33 cellular contexts compared by ENCODE assay signal in the genomic region with DNA sequence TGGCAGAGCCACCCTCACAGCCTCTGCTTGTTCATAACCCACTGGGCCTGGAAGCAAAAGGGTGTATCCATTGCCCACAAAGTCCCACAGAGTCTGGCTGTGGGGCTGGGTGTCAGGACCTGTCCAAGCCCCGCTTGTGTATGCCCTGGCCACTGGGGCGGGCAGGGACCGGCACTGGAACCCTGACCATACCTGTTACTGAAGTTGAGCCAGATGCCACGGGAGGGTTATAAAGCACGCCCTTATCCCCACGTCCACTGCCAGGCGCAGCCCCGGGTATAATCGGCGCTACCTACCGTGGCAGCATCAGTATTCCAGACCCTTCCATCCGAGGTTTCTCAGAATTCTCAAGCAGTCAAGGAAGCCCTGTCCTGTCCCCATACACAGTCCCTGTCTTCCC.
"Had no signal": no experiment of that assay in that cellular context is flagged by ENCODE, and none has a peak within 500 bp of the region (broad histone marks: within the 10 kb centered on the region; RNA-seq: fewer than 3 reads in every experiment).

No MANE protein-coding gene starts in this region.

- ATAC-seq: activated CD4-positive, CD25-positive, alpha-beta regulatory T cell treated with anti-CD3 and anti-CD28 coated beads, Interleukin-2, amount 50 U/mL, for 24 hours; activated CD8-positive, alpha-beta T cell treated with anti-CD3 and anti-CD28 coated beads for 36 hours; activated T-cell treated with anti-CD3 and anti-CD28 coated beads, Interleukin-2, amount 50 U/mL, for 4 hours; activated T-helper 17 cell treated with anti-CD3 and anti-CD28 coated beads, Interleukin-2, amount 50 U/mL, for 72 hours; body of pancreas; effector memory CD8-positive, alpha-beta T cell; gastroesophageal sphincter; T-helper 17 cell had no signal

- H3K27ac Mint-ChIP-seq: activated B cell treated with CpG ODN at 0.5 μM for 24 hours; activated CD8-positive, alpha-beta T cell treated with anti-CD3 and anti-CD28 coated beads for 36 hours; activated naive CD8-positive, alpha-beta T cell; activated T-helper 17 cell treated with anti-CD3 and anti-CD28 coated beads, Interleukin-2, amount 50 U/mL, for 72 hours; T-helper 17 cell; T-helper 2 cell treated with Interferon-gamma antibody and Interleukin-4, amounts not matched to agents 5 μg/mL and 100 μg/mL, for 36 hours had no signal

- H3K36me3 ChIP-seq: adrenal gland, esophagus squamous epithelium, gastroesophageal sphincter, heart right ventricle, WERI-Rb-1 had no signal

- H3K27ac ChIP-seq: adrenal gland, body of pancreas, esophagus squamous epithelium, gastroesophageal sphincter, heart right ventricle, WERI-Rb-1 had no signal

- H3K9me3 Mint-ChIP-seq: activated B cell treated with CpG ODN at 0.5 μM for 24 hours; activated CD8-positive, alpha-beta T cell treated with anti-CD3 and anti-CD28 coated beads for 36 hours; activated T-cell treated with anti-CD3 and anti-CD28 coated beads, Interleukin-2, amount 50 U/mL, for 4 hours; activated T-helper 17 cell treated with anti-CD3 and anti-CD28 coated beads, Interleukin-2, amount 50 U/mL, for 72 hours; effector memory CD8-positive, alpha-beta T cell; T-helper 2 cell treated with Interferon-gamma antibody and Interleukin-4, amounts not matched to agents 5 μg/mL and 100 μg/mL, for 36 hours had no signal

- DNase-seq: activated B cell treated with CpG ODN at 0.5 μM for 24 hours; activated CD4-positive, alpha-beta T cell treated with anti-CD3 and anti-CD28 coated beads for 48 hours; activated CD4-positive, alpha-beta T cell treated with anti-CD3 and anti-CD28 coated beads, Interleukin-2, amount 50 U/mL, for 1 hour; activated CD4-positive, alpha-beta T cell treated with anti-CD3 and anti-CD28 coated beads, Interleukin-2, amount 50 U/mL, for 48 hours; activated CD8-positive, alpha-beta memory T cell treated with anti-CD3 and anti-CD28 coated beads for 24 hours; activated CD8-positive, alpha-beta T cell treated with anti-CD3 and anti-CD28 coated beads for 36 hours; activated effector memory CD4-positive, alpha-beta T cell treated with Interleukin-2 at 50 U/mL for 16 hours; activated gamma-delta T cell treated with Interleukin-2 at 50 U/mL for 16 hours; activated naive CD4-positive, alpha-beta T cell treated with anti-CD3 and anti-CD28 coated beads, Interleukin-2, amount 50 U/mL, for 16 hours; activated naive CD4-positive, alpha-beta T cell treated with Interleukin-2 at 50 U/mL for 16 hours; activated T-cell treated with anti-CD3 and anti-CD28 coated beads, Interleukin-2, amount 50 U/mL, for 4 hours; adrenal gland; amygdala; aorta; body of pancreas; caudate nucleus; cortex of kidney; dermis blood vessel endothelial cell; effector CD4-positive, alpha-beta T cell; effector memory CD8-positive, alpha-beta T cell; erythroblast; esophagus squamous epithelium; foreskin melanocyte; heart right ventricle; T-helper 17 cell; T1000; WERI-Rb-1 had no signal

- H3K4me1 ChIP-seq: adrenal gland, body of pancreas, esophagus squamous epithelium, gastroesophageal sphincter, heart right ventricle had no signal

- H3K4me3 Mint-ChIP-seq: activated B cell treated with CpG ODN at 0.5 μM for 24 hours; activated CD8-positive, alpha-beta T cell treated with anti-CD3 and anti-CD28 coated beads for 36 hours; activated naive CD8-positive, alpha-beta T cell; activated T-cell treated with anti-CD3 and anti-CD28 coated beads, Interleukin-2, amount 50 U/mL, for 4 hours; activated T-helper 17 cell treated with anti-CD3 and anti-CD28 coated beads, Interleukin-2, amount 50 U/mL, for 72 hours; effector memory CD8-positive, alpha-beta T cell; T-helper 17 cell; T-helper 2 cell treated with Interferon-gamma antibody and Interleukin-4, amounts not matched to agents 5 μg/mL and 100 μg/mL, for 36 hours had no signal

- FAIRE-seq: colon had no signal

- H3K36me3 Mint-ChIP-seq: activated naive CD8-positive, alpha-beta T cell had no signal

- H3K4me3 ChIP-seq: adrenal gland, body of pancreas, esophagus squamous epithelium, gastroesophageal sphincter, heart right ventricle had no signal

- H3K4me1 Mint-ChIP-seq: activated B cell treated with CpG ODN at 0.5 μM for 24 hours had no signal

- H3K27me3 Mint-ChIP-seq: activated B cell treated with CpG ODN at 0.5 μM for 24 hours; activated naive CD8-positive, alpha-beta T cell had no signal

- H3K9me3 ChIP-seq: adrenal gland, body of pancreas, esophagus squamous epithelium, gastroesophageal sphincter, heart right ventricle had no signal

- H3K27me3 ChIP-seq: adrenal gland, body of pancreas had no signal
